Comparison of ENCODE assay signal across 1 cellular context in the genomic region with DNA sequence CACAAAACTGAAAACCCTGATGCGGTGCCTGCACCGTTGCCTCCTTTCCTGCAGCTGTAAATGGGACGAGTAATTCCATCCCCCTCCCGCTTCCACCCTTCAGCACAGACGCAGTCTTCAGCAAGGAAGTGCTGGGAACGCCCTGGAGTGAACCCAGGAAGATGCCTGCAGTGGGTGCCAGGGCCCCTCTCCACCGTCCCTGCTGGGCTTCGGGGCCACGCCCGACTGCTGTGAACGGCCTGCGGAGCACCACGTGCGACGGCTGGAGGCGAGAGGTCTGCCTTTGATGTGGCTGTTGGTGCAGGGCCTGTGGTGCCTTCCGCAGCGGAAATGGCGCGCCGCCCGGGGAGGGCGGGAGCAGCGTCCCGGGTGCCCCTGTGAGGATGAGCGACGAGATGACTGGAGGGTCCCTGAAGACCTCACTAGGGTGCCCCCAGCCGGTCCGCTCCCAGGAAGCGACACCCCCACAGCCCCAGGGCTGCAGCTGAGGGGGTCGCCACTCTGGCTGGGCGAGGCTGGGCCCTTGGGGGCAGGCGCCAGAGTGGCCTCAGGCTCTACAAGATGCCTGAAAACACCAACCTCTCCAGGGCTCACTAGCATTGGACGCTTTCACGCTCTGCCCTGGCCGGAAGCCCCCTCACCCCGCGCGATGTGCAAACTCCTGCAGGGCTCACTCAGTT.
TF ChIP-seq lines count a peak whose summit lies in the region.

No MANE protein-coding gene starts in this region.

TF ChIP-seq in GM12878, 131 proteins besides CTCF, POLR2A, EP300 and RAD21 (continued from another document and continues in another):
- TF ChIP-seq CEBPB (IDR thresholded peaks at IDR 0.05; ENCODE audit: borderline replicate concordance in 1 of 2, low read depth in 2 of 2, low read length in 2 of 2) = no peak
- no peak for TF ChIP-seq CHD1 (IDR thresholded peaks at IDR 0.05; ENCODE audit: low read depth, low read length)
- TF ChIP-seq ETV6 (conservative IDR thresholded peaks at IDR 0.05 in 1 of 2, IDR thresholded peaks at IDR 0.05 in 1 of 2; ENCODE audit: borderline replicate concordance in 1 of 2, low read depth in 1 of 2) = peak in 1 of 2 experiments; percentile 44; a peak in 1 of 4 replicates
- TF ChIP-seq EGR1 (IDR thresholded peaks at IDR 0.05; ENCODE audit: borderline replicate concordance in 1 of 2, low read depth in 2 of 2, low read length in 2 of 2) = peak in 1 of 2 experiments; percentile 24; a peak in 1 of 3 replicates
- TF ChIP-seq, protein P1, sequence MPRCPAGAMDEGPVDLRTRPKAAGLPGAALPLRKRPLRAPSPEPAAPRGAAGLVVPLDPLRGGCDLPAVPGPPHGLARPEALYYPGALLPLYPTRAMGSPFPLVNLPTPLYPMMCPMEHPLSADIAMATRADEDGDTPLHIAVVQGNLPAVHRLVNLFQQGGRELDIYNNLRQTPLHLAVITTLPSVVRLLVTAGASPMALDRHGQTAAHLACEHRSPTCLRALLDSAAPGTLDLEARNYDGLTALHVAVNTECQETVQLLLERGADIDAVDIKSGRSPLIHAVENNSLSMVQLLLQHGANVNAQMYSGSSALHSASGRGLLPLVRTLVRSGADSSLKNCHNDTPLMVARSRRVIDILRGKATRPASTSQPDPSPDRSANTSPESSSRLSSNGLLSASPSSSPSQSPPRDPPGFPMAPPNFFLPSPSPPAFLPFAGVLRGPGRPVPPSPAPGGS (IDR thresholded peaks at IDR 0.05; ENCODE audit: borderline replicate concordance, insufficient read depth, low read depth, low read length, poor library complexity, severe bottlenecking) = peak; percentile 61
- TF ChIP-seq ZSCAN29 (IDR thresholded peaks at IDR 0.05) = no peak
- TF ChIP-seq CBX5 (IDR thresholded peaks at IDR 0.05; ENCODE audit: low read depth) = no peak
- TF ChIP-seq MAX (IDR thresholded peaks at IDR 0.05; ENCODE audit: low read depth, low read length) = peak; percentile 93
- TF ChIP-seq BACH1 (IDR thresholded peaks at IDR 0.05; ENCODE audit: borderline replicate concordance) = no peak
- TF ChIP-seq HDAC6 (IDR thresholded peaks at IDR 0.05; ENCODE audit: unreplicated experiment) = no peak
- TF ChIP-seq RCOR1 (conservative IDR thresholded peaks at IDR 0.05; ENCODE audit: low read depth, low read length) = 0 out of 2 replicates have a peak, but pooled peaks have one; percentile 59
- no peak for TF ChIP-seq ZNF384 (IDR thresholded peaks at IDR 0.05; ENCODE audit: borderline replicate concordance, low read depth, low read length)
- 0 out of 2 replicates have a peak, but pooled peaks have one; percentile 34 for TF ChIP-seq IRF4 (IDR thresholded peaks at IDR 0.05; ENCODE audit: low read depth, low read length)
- no peak for TF ChIP-seq ASH2L (IDR thresholded peaks at IDR 0.05; ENCODE audit: borderline replicate concordance, low read depth)
- no peak for TF ChIP-seq SUZ12 (IDR thresholded peaks at IDR 0.05; ENCODE audit: unreplicated experiment)
- peak; percentile 73 to 78 for TF ChIP-seq IKZF2 (IDR thresholded peaks at IDR 0.05)
- no peak; the same call in 1 of the 2 replicates for TF ChIP-seq SMARCA5 (IDR thresholded peaks at IDR 0.05)
- 0 out of 2 replicates have a peak, but pooled peaks have one; percentile 33 for TF ChIP-seq RB1 (IDR thresholded peaks at IDR 0.05; ENCODE audit: borderline replicate concordance)
- no peak for TF ChIP-seq JUNB (IDR thresholded peaks at IDR 0.05)
- no peak for TF ChIP-seq JUND (IDR thresholded peaks at IDR 0.05; ENCODE audit: low read depth, low read length)
- TF ChIP-seq CBFB (IDR thresholded peaks at IDR 0.05; ENCODE audit: low read depth) = peak; percentile 74; the same call in 1 of the 2 replicates
- TF ChIP-seq NFXL1 (IDR thresholded peaks at IDR 0.05; ENCODE audit: borderline replicate concordance) = no peak
- TF ChIP-seq BHLHE40 (IDR thresholded peaks at IDR 0.05; ENCODE audit: borderline replicate concordance in 1 of 2, low read depth in 2 of 2, low read length in 1 of 2) = peak; percentile 97 to 99
- no peak for TF ChIP-seq SP1 (IDR thresholded peaks at IDR 0.05; ENCODE audit: low read depth, low read length)
- peak; percentile 94 for TF ChIP-seq RUNX3 (IDR thresholded peaks at IDR 0.05; ENCODE audit: low read length)
- TF ChIP-seq, protein P2, sequence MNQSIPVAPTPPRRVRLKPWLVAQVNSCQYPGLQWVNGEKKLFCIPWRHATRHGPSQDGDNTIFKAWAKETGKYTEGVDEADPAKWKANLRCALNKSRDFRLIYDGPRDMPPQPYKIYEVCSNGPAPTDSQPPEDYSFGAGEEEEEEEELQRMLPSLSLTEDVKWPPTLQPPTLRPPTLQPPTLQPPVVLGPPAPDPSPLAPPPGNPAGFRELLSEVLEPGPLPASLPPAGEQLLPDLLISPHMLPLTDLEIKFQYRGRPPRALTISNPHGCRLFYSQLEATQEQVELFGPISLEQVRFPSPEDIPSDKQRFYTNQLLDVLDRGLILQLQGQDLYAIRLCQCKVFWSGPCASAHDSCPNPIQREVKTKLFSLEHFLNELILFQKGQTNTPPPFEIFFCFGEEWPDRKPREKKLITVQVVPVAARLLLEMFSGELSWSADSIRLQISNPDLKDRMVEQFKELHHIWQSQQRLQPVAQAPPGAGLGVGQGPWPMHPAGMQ (IDR thresholded peaks at IDR 0.05; ENCODE audit: borderline replicate concordance) = no peak
- no peak for TF ChIP-seq STAT3 (IDR thresholded peaks at IDR 0.05; ENCODE audit: low read depth, low read length)
- TF ChIP-seq ZNF274 (IDR thresholded peaks at IDR 0.05; ENCODE audit: insufficient read depth, insufficient read length) = no peak
- TF ChIP-seq, protein P3, sequence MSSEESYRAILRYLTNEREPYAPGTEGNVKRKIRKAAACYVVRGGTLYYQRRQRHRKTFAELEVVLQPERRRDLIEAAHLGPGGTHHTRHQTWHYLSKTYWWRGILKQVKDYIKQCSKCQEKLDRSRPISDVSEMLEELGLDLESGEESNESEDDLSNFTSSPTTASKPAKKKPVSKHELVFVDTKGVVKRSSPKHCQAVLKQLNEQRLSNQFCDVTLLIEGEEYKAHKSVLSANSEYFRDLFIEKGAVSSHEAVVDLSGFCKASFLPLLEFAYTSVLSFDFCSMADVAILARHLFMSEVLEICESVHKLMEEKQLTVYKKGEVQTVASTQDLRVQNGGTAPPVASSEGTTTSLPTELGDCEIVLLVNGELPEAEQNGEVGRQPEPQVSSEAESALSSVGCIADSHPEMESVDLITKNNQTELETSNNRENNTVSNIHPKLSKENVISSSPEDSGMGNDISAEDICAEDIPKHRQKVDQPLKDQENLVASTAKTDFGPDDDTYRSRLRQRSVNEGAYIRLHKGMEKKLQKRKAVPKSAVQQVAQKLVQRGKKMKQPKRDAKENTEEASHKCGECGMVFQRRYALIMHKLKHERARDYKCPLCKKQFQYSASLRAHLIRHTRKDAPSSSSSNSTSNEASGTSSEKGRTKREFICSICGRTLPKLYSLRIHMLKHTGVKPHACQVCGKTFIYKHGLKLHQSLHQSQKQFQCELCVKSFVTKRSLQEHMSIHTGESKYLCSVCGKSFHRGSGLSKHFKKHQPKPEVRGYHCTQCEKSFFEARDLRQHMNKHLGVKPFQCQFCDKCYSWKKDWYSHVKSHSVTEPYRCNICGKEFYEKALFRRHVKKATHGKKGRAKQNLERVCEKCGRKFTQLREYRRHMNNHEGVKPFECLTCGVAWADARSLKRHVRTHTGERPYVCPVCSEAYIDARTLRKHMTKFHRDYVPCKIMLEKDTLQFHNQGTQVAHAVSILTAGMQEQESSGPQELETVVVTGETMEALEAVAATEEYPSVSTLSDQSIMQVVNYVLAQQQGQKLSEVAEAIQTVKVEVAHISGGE (CRISPR knock-in tag; IDR thresholded peaks at IDR 0.05) = no peak
- TF ChIP-seq SMAD5 (IDR thresholded peaks at IDR 0.05; ENCODE audit: low read depth) = no peak
- TF ChIP-seq FOS (IDR thresholded peaks at IDR 0.05; ENCODE audit: borderline replicate concordance, extremely low read depth, insufficient read length) = no peak
- peak; percentile 88 for TF ChIP-seq MYC (IDR thresholded peaks at IDR 0.05; ENCODE audit: insufficient read depth, insufficient read length, insufficient replicate concordance, low read length, severe bottlenecking)
- no peak for TF ChIP-seq PBX3 (IDR thresholded peaks at IDR 0.05; ENCODE audit: insufficient replicate concordance, low read depth, low read length)
- TF ChIP-seq PAX5 (IDR thresholded peaks at IDR 0.05; ENCODE audit: borderline replicate concordance, low read depth, low read length) = peak; percentile 73
- TF ChIP-seq ELK1 (IDR thresholded peaks at IDR 0.05; ENCODE audit: low read depth, low read length) = no peak; the same call in 1 of the 2 replicates
- no peak for TF ChIP-seq ATF7 (IDR thresholded peaks at IDR 0.05; ENCODE audit: low read depth)
- TF ChIP-seq KAT2A (conservative IDR thresholded peaks at IDR 0.05; ENCODE audit: control insufficient read depth, low read depth, low read length) = no peak
- peak; percentile 39; the same call in 1 of the 3 replicates for TF ChIP-seq POU2F2 (IDR thresholded peaks at IDR 0.05; ENCODE audit: borderline replicate concordance, low read depth, low read length)
- TF ChIP-seq NFIC (IDR thresholded peaks at IDR 0.05; ENCODE audit: low read depth, low read length) = no peak; the same call in 1 of the 2 replicates
- peak; percentile 78 for TF ChIP-seq HDGF (IDR thresholded peaks at IDR 0.05)
- TF ChIP-seq, protein P4, sequence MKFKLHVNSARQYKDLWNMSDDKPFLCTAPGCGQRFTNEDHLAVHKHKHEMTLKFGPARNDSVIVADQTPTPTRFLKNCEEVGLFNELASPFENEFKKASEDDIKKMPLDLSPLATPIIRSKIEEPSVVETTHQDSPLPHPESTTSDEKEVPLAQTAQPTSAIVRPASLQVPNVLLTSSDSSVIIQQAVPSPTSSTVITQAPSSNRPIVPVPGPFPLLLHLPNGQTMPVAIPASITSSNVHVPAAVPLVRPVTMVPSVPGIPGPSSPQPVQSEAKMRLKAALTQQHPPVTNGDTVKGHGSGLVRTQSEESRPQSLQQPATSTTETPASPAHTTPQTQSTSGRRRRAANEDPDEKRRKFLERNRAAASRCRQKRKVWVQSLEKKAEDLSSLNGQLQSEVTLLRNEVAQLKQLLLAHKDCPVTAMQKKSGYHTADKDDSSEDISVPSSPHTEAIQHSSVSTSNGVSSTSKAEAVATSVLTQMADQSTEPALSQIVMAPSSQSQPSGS (IDR thresholded peaks at IDR 0.05; ENCODE audit: low read length) = no peak
- no peak for TF ChIP-seq CHD2 (IDR thresholded peaks at IDR 0.05; ENCODE audit: borderline replicate concordance, low read depth, low read length)
- TF ChIP-seq E2F8 (IDR thresholded peaks at IDR 0.05; ENCODE audit: low read depth, partially characterized antibody) = no peak
- peak; percentile 80; the same call in 1 of the 2 replicates for TF ChIP-seq GATAD2B (conservative IDR thresholded peaks at IDR 0.05; ENCODE audit: low read depth)
- no peak for TF ChIP-seq SREBF1 (IDR thresholded peaks at IDR 0.05; ENCODE audit: low read length)
- no peak for TF ChIP-seq ZNF622 (IDR thresholded peaks at IDR 0.05)
- TF ChIP-seq CREM (IDR thresholded peaks at IDR 0.05; ENCODE audit: low read depth) = peak; percentile 70
- no peak; the same call in 1 of the 2 replicates for TF ChIP-seq HDAC2 (IDR thresholded peaks at IDR 0.05)
- TF ChIP-seq FOXM1 (IDR thresholded peaks at IDR 0.05; ENCODE audit: low read depth, low read length) = no peak
- no peak for TF ChIP-seq MYB (IDR thresholded peaks at IDR 0.05; ENCODE audit: borderline replicate concordance, low read depth, low read length)
- TF ChIP-seq STAT1 (conservative IDR thresholded peaks at IDR 0.05) = no peak
- TF ChIP-seq SIN3A (IDR thresholded peaks at IDR 0.05; ENCODE audit: low read depth, low read length) = no peak
- TF ChIP-seq TCF7 (IDR thresholded peaks at IDR 0.05; ENCODE audit: borderline replicate concordance) = peak; percentile 99
- no peak for TF ChIP-seq SUPT20H (IDR thresholded peaks at IDR 0.05; ENCODE audit: borderline replicate concordance, control insufficient read depth, low read depth, low read length)
- TF ChIP-seq NR2F1 (conservative IDR thresholded peaks at IDR 0.05) = peak; percentile 96
- TF ChIP-seq CBX3 (IDR thresholded peaks at IDR 0.05; ENCODE audit: borderline replicate concordance, low read depth) = no peak
- no peak for TF ChIP-seq NRF1 (conservative IDR thresholded peaks at IDR 0.05; ENCODE audit: low read depth, low read length)
